20 cellular contexts compared by ENCODE assay signal in genomic region chr2:30519796-30520195, GRCh38.
"Had no signal": no experiment of that assay in that cellular context is flagged by ENCODE, and none has a peak within 500 bp of the region (broad histone marks: within the 10 kb centered on the region; RNA-seq: fewer than 3 reads in every experiment).

No MANE protein-coding gene starts in this region.

- H3K36me3 ChIP-seq: colonic mucosa, lower lobe of right lung had no signal

- H3K27me3 ChIP-seq: colonic mucosa, esophagus muscularis mucosa, foreskin keratinocyte, gastroesophageal sphincter, heart left ventricle, hepatocyte, left lung had no signal

- H3K27ac ChIP-seq: colonic mucosa, esophagus muscularis mucosa, foreskin keratinocyte, gastroesophageal sphincter, heart left ventricle, hepatocyte, left lung, lower lobe of right lung had no signal

- H3K4me1 ChIP-seq: colonic mucosa, foreskin keratinocyte had no signal

- H2AFZ ChIP-seq: hepatocyte had no signal

- H3K9me3 ChIP-seq: colonic mucosa had no signal

- FAIRE-seq: endothelial cell of umbilical vein, frontal cortex had no signal

- H3K4me3 ChIP-seq: colonic mucosa, esophagus muscularis mucosa, gastroesophageal sphincter, heart left ventricle, hepatocyte, left lung, lower lobe of right lung, mucosa of descending colon had no signal

- DNase-seq: colonic mucosa; cortex of kidney; effector CD8-positive, alpha-beta T cell; effector memory CD8-positive, alpha-beta T cell; foreskin keratinocyte; hypothalamus; immature natural killer cell; islet precursor cell; left cardiac atrium; left ventricle myocardium superior; lower lobe of right lung; mesenchymal stem cell; mucosa of descending colon had no signal

- H3K4me2 ChIP-seq: hepatocyte had no signal

- ATAC-seq: effector memory CD8-positive, alpha-beta T cell; foreskin keratinocyte; gastroesophageal sphincter; heart left ventricle; left cardiac atrium; left lung; left ventricle myocardium superior; lower lobe of right lung; mucosa of descending colon had no signal
